19 cellular contexts compared by ENCODE assay signal in the genomic region with DNA sequence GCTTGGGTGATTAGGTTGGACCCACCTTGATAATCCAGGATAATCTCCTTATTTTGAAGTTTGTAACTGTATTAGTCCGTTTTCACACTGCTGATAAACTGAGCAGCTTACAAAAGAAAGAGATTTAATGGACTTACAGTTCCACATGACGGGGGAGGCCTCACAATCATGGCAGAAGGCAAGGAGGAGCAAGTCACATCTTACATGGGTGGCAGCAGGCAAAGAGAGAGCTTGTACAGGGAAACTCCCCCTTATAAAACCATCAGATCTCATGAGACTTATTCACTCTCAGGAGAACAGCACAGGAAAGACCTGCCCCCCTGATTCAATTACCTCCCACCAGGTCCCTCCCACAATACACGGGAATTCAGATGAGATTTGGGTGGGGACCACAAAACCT. TPM values are rescaled to one million over a fixed set of nuclear protein-coding genes. Genes with fewer than 3 reads are reported as not detected.
"Had no signal": no experiment of that assay in that cellular context is flagged by ENCODE, and none has a peak within 500 bp of the region (broad histone marks: within the 10 kb centered on the region; RNA-seq: fewer than 3 reads in every experiment).

No MANE protein-coding gene starts in this region.

RNA-seq across cellular contexts. Expression of a gene that starts 5.9 kb away (rescaled TPM):
- total RNA-seq: activated naive CD4-positive, alpha-beta T cell treated with anti-CD3 and anti-CD28 coated beads for 36 hours; activated naive CD4-positive, alpha-beta T cell treated with anti-CD3 and anti-CD28 coated beads, Interleukin-2, amount 50 U/mL, for 72 hours; activated naive CD8-positive, alpha-beta T cell treated with anti-CD3 and anti-CD28 coated beads for 36 hours; activated naive CD8-positive, alpha-beta T cell treated with anti-CD3 and anti-CD28 coated beads, Interleukin-2, amount 10 ng/mL, durations not matched to agents 7 days and 5 days; activated T-cell treated with anti-CD3 and anti-CD28 coated beads, Interleukin-2, amount 50 U/mL, for 4 hours; activated T-cell treated with anti-CD3 and anti-CD28 coated beads, Interleukin-2, amount 50 U/mL, for 72 hours; activated T-helper 1 cell treated with anti-CD3 and anti-CD28 coated beads, Interleukin-12 subunit alpha, Interleukin-12 subunit beta, Interleukin-2, Interleukin-4 antibody, amounts not matched to agents 30 ng/mL and 10 ng/mL and 1 ng/mL, durations not matched to agents 14 hours and 24 hours and 36 hours; activated T-helper 17 cell treated with anti-CD3 and anti-CD28 coated beads, Interleukin-2, amount 50 U/mL, for 72 hours; activated T-helper 2 cell treated with anti-CD3 and anti-CD28 coated beads, Interferon-gamma antibody, Interleukin-2, Interleukin-4, amounts not matched to agents 10 μg/mL and 5 μg/mL and 100 μg/mL, durations not matched to agents 14 hours and 24 hours and 36 hours; aorta; ascending aorta; astrocyte; body of pancreas; bronchial epithelial cell; cardiac muscle cell; cardiac septum; cerebellum; chondrocyte had no signal
- polyA plus RNA-seq: adipose tissue, cardiac muscle cell had no signal
